1 cellular context compared by ENCODE assay signal in the genomic region with DNA sequence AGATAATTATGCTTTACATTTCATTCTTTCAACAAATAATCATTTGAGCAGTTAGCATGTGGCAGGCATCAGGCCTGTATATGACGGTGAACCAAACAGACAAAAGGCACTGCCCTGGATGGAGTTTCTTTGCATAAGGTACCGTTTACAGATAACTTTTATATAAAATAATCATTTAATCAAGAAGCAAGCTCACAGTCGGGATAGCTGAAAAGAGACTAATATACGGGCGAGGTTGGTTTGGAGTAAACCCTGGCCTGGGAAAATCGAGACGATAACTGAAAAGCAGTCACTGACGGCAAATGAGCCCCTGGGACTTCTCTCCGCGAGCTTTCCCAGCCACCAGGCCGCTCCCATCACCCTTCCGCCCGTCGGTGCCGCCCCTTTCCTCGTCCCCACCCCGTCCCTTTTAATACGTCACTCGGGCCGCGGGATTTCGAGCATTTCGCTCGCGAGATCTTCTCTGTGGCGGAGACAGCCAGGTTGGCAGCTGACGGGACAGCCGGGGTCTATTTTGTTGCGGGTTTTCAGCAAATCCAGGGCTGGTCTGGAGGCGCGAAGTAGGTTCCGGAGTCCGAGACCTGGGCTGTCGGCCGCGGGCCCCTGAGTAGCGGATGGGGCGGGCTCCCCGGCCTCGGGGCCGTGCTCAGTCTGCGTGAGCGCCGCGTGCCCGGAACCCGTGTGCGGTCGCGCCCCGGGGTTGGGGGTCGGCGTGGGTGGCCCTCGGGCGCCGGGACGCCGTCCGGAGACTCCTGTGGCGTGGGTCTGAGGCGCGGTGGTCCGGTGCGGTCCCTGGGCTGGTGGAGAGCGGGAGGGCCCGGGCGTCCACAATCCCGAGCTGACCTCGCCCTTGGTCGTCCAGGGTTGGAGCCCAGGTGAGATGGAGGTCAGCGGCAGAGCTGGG.
TF ChIP-seq lines count a peak whose summit lies in the region.

A gene (plus strand): TSS at position 462 of the 904 bp plus-strand sequence. CDS start 703 bp downstream, outside the sequence.

TF ChIP-seq in WTC11, 78 proteins besides CTCF, POLR2A, EP300 and RAD21 (continued from another document):
- TF ChIP-seq, protein P1, sequence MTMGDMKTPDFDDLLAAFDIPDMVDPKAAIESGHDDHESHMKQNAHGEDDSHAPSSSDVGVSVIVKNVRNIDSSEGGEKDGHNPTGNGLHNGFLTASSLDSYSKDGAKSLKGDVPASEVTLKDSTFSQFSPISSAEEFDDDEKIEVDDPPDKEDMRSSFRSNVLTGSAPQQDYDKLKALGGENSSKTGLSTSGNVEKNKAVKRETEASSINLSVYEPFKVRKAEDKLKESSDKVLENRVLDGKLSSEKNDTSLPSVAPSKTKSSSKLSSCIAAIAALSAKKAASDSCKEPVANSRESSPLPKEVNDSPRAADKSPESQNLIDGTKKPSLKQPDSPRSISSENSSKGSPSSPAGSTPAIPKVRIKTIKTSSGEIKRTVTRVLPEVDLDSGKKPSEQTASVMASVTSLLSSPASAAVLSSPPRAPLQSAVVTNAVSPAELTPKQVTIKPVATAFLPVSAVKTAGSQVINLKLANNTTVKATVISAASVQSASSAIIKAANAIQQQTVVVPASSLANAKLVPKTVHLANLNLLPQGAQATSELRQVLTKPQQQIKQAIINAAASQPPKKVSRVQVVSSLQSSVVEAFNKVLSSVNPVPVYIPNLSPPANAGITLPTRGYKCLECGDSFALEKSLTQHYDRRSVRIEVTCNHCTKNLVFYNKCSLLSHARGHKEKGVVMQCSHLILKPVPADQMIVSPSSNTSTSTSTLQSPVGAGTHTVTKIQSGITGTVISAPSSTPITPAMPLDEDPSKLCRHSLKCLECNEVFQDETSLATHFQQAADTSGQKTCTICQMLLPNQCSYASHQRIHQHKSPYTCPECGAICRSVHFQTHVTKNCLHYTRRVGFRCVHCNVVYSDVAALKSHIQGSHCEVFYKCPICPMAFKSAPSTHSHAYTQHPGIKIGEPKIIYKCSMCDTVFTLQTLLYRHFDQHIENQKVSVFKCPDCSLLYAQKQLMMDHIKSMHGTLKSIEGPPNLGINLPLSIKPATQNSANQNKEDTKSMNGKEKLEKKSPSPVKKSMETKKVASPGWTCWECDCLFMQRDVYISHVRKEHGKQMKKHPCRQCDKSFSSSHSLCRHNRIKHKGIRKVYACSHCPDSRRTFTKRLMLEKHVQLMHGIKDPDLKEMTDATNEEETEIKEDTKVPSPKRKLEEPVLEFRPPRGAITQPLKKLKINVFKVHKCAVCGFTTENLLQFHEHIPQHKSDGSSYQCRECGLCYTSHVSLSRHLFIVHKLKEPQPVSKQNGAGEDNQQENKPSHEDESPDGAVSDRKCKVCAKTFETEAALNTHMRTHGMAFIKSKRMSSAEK (CRISPR knock-in tag; IDR thresholded peaks at IDR 0.05; ENCODE audit: borderline replicate concordance), result no peak
- TF ChIP-seq, protein P2, sequence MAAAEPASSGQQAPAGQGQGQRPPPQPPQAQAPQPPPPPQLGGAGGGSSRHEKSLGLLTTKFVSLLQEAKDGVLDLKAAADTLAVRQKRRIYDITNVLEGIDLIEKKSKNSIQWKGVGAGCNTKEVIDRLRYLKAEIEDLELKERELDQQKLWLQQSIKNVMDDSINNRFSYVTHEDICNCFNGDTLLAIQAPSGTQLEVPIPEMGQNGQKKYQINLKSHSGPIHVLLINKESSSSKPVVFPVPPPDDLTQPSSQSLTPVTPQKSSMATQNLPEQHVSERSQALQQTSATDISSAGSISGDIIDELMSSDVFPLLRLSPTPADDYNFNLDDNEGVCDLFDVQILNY (CRISPR knock-in tag; IDR thresholded peaks at IDR 0.05), result peak; percentile 69; the same call in 1 of the 2 replicates
- TF ChIP-seq ZNF219 (CRISPR knock-in tag; IDR thresholded peaks at IDR 0.05; ENCODE audit: borderline replicate concordance) (no peak), ETV6 (CRISPR knock-in tag; IDR thresholded peaks at IDR 0.05) (peak; percentile 73), SP1 (CRISPR knock-in tag; conservative IDR thresholded peaks at IDR 0.05) (peak; percentile 67; the same call in 1 of the 2 replicates), ZNF671 (CRISPR knock-in tag; IDR thresholded peaks at IDR 0.05) (no peak), FOXK1 (CRISPR knock-in tag; IDR thresholded peaks at IDR 0.05) (peak; percentile 67; the same call in 1 of the 2 replicates), OVOL2 (CRISPR knock-in tag; IDR thresholded peaks at IDR 0.05; ENCODE audit: borderline replicate concordance) (no peak), HMGA2 (CRISPR knock-in tag; IDR thresholded peaks at IDR 0.05) (0 out of 2 replicates have a peak, but pooled peaks have one; percentile 4), TP53 (CRISPR knock-in tag; IDR thresholded peaks at IDR 0.05) (no peak), SMAD3 (CRISPR knock-in tag; IDR thresholded peaks at IDR 0.05; ENCODE audit: borderline replicate concordance) (0 out of 2 replicates have a peak, but pooled peaks have one; percentile 28), CBFB (CRISPR knock-in tag; IDR thresholded peaks at IDR 0.05; ENCODE audit: low read depth) (no peak), GABPB1 (CRISPR knock-in tag; IDR thresholded peaks at IDR 0.05) (peak; percentile 11; the same call in 1 of the 2 replicates), JAZF1 (CRISPR knock-in tag; IDR thresholded peaks at IDR 0.05) (no peak), GTF2I (CRISPR knock-in tag; conservative IDR thresholded peaks at IDR 0.05) (no peak), EMX1 (CRISPR knock-in tag; IDR thresholded peaks at IDR 0.05) (no peak), FOXP1 (CRISPR knock-in tag; IDR thresholded peaks at IDR 0.05; ENCODE audit: borderline replicate concordance) (no peak; the same call in 1 of the 2 replicates), CREM (CRISPR knock-in tag; IDR thresholded peaks at IDR 0.05) (peak; percentile 89; the same call in 1 of the 2 replicates), MYBL2 (CRISPR knock-in tag; IDR thresholded peaks at IDR 0.05) (peak; percentile 55; the same call in 1 of the 2 replicates), IRF2 (CRISPR knock-in tag; IDR thresholded peaks at IDR 0.05; ENCODE audit: borderline replicate concordance, low read depth) (no peak), RELA (CRISPR knock-in tag; IDR thresholded peaks at IDR 0.05; ENCODE audit: borderline replicate concordance) (0 out of 2 replicates have a peak, but pooled peaks have one; percentile 58), ZBTB21 (CRISPR knock-in tag; IDR thresholded peaks at IDR 0.05; ENCODE audit: borderline replicate concordance) (peak; percentile 54; the same call in 1 of the 2 replicates)
- TF ChIP-seq, protein P3, sequence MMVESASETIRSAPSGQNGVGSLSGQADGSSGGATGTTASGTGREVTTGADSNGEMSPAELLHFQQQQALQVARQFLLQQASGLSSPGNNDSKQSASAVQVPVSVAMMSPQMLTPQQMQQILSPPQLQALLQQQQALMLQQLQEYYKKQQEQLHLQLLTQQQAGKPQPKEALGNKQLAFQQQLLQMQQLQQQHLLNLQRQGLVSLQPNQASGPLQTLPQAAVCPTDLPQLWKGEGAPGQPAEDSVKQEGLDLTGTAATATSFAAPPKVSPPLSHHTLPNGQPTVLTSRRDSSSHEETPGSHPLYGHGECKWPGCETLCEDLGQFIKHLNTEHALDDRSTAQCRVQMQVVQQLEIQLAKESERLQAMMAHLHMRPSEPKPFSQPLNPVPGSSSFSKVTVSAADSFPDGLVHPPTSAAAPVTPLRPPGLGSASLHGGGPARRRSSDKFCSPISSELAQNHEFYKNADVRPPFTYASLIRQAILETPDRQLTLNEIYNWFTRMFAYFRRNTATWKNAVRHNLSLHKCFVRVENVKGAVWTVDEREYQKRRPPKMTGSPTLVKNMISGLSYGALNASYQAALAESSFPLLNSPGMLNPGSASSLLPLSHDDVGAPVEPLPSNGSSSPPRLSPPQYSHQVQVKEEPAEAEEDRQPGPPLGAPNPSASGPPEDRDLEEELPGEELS (CRISPR knock-in tag; IDR thresholded peaks at IDR 0.05), result peak; percentile 78; the same call in 1 of the 2 replicates
- TF ChIP-seq, protein P4, sequence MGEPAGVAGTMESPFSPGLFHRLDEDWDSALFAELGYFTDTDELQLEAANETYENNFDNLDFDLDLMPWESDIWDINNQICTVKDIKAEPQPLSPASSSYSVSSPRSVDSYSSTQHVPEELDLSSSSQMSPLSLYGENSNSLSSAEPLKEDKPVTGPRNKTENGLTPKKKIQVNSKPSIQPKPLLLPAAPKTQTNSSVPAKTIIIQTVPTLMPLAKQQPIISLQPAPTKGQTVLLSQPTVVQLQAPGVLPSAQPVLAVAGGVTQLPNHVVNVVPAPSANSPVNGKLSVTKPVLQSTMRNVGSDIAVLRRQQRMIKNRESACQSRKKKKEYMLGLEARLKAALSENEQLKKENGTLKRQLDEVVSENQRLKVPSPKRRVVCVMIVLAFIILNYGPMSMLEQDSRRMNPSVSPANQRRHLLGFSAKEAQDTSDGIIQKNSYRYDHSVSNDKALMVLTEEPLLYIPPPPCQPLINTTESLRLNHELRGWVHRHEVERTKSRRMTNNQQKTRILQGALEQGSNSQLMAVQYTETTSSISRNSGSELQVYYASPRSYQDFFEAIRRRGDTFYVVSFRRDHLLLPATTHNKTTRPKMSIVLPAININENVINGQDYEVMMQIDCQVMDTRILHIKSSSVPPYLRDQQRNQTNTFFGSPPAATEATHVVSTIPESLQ (CRISPR knock-in tag; IDR thresholded peaks at IDR 0.05), result no peak
- TF ChIP-seq, protein P5, sequence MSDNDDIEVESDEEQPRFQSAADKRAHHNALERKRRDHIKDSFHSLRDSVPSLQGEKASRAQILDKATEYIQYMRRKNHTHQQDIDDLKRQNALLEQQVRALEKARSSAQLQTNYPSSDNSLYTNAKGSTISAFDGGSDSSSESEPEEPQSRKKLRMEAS (CRISPR knock-in tag; IDR thresholded peaks at IDR 0.05), result peak; percentile 58; the same call in 1 of the 2 replicates
- TF ChIP-seq, protein P6, sequence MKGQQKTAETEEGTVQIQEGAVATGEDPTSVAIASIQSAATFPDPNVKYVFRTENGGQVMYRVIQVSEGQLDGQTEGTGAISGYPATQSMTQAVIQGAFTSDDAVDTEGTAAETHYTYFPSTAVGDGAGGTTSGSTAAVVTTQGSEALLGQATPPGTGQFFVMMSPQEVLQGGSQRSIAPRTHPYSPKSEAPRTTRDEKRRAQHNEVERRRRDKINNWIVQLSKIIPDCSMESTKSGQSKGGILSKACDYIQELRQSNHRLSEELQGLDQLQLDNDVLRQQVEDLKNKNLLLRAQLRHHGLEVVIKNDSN (CRISPR knock-in tag; IDR thresholded peaks at IDR 0.05), result peak; percentile 14; the same call in 1 of the 2 replicates
- TF ChIP-seq, protein P7, sequence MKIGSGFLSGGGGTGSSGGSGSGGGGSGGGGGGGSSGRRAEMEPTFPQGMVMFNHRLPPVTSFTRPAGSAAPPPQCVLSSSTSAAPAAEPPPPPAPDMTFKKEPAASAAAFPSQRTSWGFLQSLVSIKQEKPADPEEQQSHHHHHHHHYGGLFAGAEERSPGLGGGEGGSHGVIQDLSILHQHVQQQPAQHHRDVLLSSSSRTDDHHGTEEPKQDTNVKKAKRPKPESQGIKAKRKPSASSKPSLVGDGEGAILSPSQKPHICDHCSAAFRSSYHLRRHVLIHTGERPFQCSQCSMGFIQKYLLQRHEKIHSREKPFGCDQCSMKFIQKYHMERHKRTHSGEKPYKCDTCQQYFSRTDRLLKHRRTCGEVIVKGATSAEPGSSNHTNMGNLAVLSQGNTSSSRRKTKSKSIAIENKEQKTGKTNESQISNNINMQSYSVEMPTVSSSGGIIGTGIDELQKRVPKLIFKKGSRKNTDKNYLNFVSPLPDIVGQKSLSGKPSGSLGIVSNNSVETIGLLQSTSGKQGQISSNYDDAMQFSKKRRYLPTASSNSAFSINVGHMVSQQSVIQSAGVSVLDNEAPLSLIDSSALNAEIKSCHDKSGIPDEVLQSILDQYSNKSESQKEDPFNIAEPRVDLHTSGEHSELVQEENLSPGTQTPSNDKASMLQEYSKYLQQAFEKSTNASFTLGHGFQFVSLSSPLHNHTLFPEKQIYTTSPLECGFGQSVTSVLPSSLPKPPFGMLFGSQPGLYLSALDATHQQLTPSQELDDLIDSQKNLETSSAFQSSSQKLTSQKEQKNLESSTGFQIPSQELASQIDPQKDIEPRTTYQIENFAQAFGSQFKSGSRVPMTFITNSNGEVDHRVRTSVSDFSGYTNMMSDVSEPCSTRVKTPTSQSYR (CRISPR knock-in tag; IDR thresholded peaks at IDR 0.05), result no peak
- TF ChIP-seq, protein P8, sequence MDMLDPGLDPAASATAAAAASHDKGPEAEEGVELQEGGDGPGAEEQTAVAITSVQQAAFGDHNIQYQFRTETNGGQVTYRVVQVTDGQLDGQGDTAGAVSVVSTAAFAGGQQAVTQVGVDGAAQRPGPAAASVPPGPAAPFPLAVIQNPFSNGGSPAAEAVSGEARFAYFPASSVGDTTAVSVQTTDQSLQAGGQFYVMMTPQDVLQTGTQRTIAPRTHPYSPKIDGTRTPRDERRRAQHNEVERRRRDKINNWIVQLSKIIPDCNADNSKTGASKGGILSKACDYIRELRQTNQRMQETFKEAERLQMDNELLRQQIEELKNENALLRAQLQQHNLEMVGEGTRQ (CRISPR knock-in tag; IDR thresholded peaks at IDR 0.05), result no peak
- TF ChIP-seq, protein P9, sequence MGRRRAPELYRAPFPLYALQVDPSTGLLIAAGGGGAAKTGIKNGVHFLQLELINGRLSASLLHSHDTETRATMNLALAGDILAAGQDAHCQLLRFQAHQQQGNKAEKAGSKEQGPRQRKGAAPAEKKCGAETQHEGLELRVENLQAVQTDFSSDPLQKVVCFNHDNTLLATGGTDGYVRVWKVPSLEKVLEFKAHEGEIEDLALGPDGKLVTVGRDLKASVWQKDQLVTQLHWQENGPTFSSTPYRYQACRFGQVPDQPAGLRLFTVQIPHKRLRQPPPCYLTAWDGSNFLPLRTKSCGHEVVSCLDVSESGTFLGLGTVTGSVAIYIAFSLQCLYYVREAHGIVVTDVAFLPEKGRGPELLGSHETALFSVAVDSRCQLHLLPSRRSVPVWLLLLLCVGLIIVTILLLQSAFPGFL (CRISPR knock-in tag; IDR thresholded peaks at IDR 0.05; ENCODE audit: borderline replicate concordance), result no peak
- TF ChIP-seq, protein P10, sequence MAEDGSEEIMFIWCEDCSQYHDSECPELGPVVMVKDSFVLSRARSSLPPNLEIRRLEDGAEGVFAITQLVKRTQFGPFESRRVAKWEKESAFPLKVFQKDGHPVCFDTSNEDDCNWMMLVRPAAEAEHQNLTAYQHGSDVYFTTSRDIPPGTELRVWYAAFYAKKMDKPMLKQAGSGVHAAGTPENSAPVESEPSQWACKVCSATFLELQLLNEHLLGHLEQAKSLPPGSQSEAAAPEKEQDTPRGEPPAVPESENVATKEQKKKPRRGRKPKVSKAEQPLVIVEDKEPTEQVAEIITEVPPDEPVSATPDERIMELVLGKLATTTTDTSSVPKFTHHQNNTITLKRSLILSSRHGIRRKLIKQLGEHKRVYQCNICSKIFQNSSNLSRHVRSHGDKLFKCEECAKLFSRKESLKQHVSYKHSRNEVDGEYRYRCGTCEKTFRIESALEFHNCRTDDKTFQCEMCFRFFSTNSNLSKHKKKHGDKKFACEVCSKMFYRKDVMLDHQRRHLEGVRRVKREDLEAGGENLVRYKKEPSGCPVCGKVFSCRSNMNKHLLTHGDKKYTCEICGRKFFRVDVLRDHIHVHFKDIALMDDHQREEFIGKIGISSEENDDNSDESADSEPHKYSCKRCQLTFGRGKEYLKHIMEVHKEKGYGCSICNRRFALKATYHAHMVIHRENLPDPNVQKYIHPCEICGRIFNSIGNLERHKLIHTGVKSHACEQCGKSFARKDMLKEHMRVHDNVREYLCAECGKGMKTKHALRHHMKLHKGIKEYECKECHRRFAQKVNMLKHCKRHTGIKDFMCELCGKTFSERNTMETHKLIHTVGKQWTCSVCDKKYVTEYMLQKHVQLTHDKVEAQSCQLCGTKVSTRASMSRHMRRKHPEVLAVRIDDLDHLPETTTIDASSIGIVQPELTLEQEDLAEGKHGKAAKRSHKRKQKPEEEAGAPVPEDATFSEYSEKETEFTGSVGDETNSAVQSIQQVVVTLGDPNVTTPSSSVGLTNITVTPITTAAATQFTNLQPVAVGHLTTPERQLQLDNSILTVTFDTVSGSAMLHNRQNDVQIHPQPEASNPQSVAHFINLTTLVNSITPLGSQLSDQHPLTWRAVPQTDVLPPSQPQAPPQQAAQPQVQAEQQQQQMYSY (CRISPR knock-in tag; IDR thresholded peaks at IDR 0.05), result 0 out of 2 replicates have a peak, but pooled peaks have one; percentile 30
